Comparison of ENCODE assay signal across 8 cellular contexts in the genomic region with DNA sequence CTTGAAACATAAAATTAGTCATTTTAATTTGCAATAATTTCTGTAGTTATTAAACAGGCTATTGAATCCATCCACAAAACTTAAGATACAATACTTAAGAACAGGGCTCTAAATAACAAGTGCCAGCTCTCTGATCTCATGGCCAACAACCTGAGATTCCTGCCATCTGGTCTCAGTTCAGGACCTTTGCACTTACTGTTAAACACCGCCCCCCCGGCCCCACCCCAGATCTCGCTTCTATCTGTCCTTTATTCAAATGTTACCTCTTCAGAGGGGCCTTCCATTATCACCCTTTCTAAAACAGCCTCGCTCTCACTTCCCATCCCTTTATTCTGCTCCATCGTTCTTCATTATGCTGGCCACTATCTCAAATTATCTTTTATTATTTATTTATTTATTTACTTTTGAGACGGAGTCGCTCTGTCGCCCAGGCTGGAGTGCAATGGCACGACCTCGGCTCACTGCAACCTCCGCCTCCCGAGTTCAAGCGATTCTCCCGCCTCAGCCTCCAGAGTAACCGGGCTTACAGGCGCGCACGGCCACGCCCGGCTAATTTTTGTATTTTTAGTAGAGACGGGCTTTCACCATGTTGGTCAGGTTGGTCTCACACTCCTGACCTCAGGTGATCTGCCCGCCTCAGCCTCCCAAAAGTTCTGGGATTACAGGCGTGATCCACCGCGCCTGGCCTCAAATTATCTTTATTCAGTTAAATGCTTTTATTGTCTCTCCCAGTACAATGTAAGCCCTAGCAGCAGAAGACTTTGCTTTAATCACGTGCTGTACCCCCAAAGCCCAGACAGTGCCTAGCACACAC. TPM values are rescaled to one million over a fixed set of nuclear protein-coding genes. Genes with fewer than 3 reads are reported as not detected.
DNase-seq lines count a peak whose midpoint lies in the region; ATAC-seq and TF ChIP-seq lines count a peak whose summit lies in the region.

No MANE protein-coding gene starts in this region.

- H3K27me3 ChIP-seq in BLaER1: no peaks in the 10 kb centered on the region
- peaks cover 5% of the 10 kb centered on the region for H3K27me3 ChIP-seq in Loucy (ENCODE audit: insufficient read depth, low read length, poor library complexity, severe bottlenecking)

- H3K9me3 ChIP-seq in BLaER1: no peaks in the 10 kb centered on the region
- no peaks in the 10 kb centered on the region for H3K9me3 ChIP-seq in Loucy (ENCODE audit: insufficient read depth, low read depth, low read length)

- H3K36me3 Mint-ChIP-seq in natural killer cell: no peaks in the 10 kb centered on the region

- H3K36me3 ChIP-seq in BLaER1 (peaks cover 33% of the 10 kb centered on the region), Loucy (ENCODE audit: insufficient read depth, low read length) (peaks cover 13% of the 10 kb centered on the region; the same call in 1 of the 2 replicates)

- H3K4me1 ChIP-seq in BLaER1 (peaks cover 36% of the 10 kb centered on the region), Loucy (ENCODE audit: insufficient read depth, low read length, poor library complexity, severe bottlenecking) (peaks cover 19% of the 10 kb centered on the region)

- H3K4me3 Mint-ChIP-seq in natural killer cell: peak overlapping the region; percentile 99

- H3K27ac ChIP-seq in BLaER1 (peak overlapping the region; percentile 97), cingulate gyrus (ENCODE audit: low read depth, low read length) (peak overlapping the region; percentile 78)

- peak overlapping the region; percentile 52 for H2AFZ ChIP-seq in Loucy (ENCODE audit: low read length)

- intact Hi-C loops in natural killer cell (cut with micrococcal nuclease): no loop called here

- peaks cover 29 to 37% of the 10 kb centered on the region in 2 donors for H3K4me1 Mint-ChIP-seq in natural killer cell

- peak overlapping the region; percentile 41; the same call in 1 of the 2 replicates for H3K9ac ChIP-seq in BLaER1
- peak overlapping the region; percentile 67 for H3K9ac ChIP-seq in Loucy (ENCODE audit: low read depth, low read length, poor library complexity, severe bottlenecking)

- H3K9me3 Mint-ChIP-seq in natural killer cell: no peaks in the 10 kb centered on the region

- H3F3A ChIP-seq in Loucy (ENCODE audit: low read depth): no peaks in the 10 kb centered on the region

- H4K20me1 ChIP-seq in BLaER1 (peaks cover 40% of the 10 kb centered on the region), Loucy (ENCODE audit: insufficient read depth, low read length, poor library complexity, severe bottlenecking) (peaks cover 36% of the 10 kb centered on the region)

- H3K9me2 ChIP-seq in Loucy (replicated peaks; ENCODE audit: low read depth, low read length): no peaks in the 10 kb centered on the region

- H3K4me2 ChIP-seq in BLaER1 (peak overlapping the region; percentile 69), Loucy (ENCODE audit: low read depth, low read length, poor library complexity, severe bottlenecking) (peak overlapping the region; percentile 63)

- H3K27me3 Mint-ChIP-seq in natural killer cell (ENCODE audit: low read depth in 2 of 2): peaks cover 0 to 3% of the 10 kb centered on the region in 2 donors

- TF ChIP-seq CTCF in Loucy (conservative IDR thresholded peaks at IDR 0.05; ENCODE audit: low read length) (no peak), natural killer cell (IDR thresholded peaks at IDR 0.05) (no peak)

- H3K4me3 ChIP-seq in BLaER1: peak overlapping the region; percentile 97
- H3K4me3 ChIP-seq in Loucy (ENCODE audit: low read length, poor library complexity, severe bottlenecking): peak overlapping the region; percentile 94

- DNase-seq in natural killer cell (no peak), NK-92 (lab: John Stamatoyannopoulos, UW; ENCODE audit: unreplicated experiment) (no peak), NOMO-1 treated with dmso at 0.1 percent for 144 hours (lab: John Stamatoyannopoulos, UW; ENCODE audit: unreplicated experiment) (no peak), NCI-H1694 (lab: John Stamatoyannopoulos, UW) (no peak)

- H3K27ac Mint-ChIP-seq in natural killer cell: peak overlapping the region; percentile 96

- peaks cover 42% of the 10 kb centered on the region for H3K79me2 ChIP-seq in Loucy (ENCODE audit: insufficient read depth, low read length)

- ATAC-seq in natural killer cell: no peak
- no peak for ATAC-seq in HG02885 (IDR thresholded peaks at IDR 0.05; ENCODE audit: poor library complexity, unreplicated experiment)

RNA-seq across cellular contexts. Expression of a gene that starts 0.8 kb away (rescaled TPM):
- total RNA-seq in natural killer cell: 100 to 1,000 TPM; 244 to 312 (median 299) TPM

RNA-seq across cellular contexts. Expression of a gene that starts 11.9 kb away (rescaled TPM):
- not detected for total RNA-seq in natural killer cell

RNA-seq across cellular contexts. Expression of a gene that starts 19.8 kb away (rescaled TPM):
- total RNA-seq in natural killer cell: not detected

RNA-seq across cellular contexts. Expression of a gene that starts 26.9 kb away (rescaled TPM):
- not detected for total RNA-seq in natural killer cell

RNA-seq across cellular contexts. Expression of a gene that starts 29.8 kb away (rescaled TPM):
- 1 to 10 TPM; 6.2 to 8.8 (median 6.5) TPM for total RNA-seq in natural killer cell
